8 cellular contexts compared by ENCODE assay signal in the genomic region with DNA sequence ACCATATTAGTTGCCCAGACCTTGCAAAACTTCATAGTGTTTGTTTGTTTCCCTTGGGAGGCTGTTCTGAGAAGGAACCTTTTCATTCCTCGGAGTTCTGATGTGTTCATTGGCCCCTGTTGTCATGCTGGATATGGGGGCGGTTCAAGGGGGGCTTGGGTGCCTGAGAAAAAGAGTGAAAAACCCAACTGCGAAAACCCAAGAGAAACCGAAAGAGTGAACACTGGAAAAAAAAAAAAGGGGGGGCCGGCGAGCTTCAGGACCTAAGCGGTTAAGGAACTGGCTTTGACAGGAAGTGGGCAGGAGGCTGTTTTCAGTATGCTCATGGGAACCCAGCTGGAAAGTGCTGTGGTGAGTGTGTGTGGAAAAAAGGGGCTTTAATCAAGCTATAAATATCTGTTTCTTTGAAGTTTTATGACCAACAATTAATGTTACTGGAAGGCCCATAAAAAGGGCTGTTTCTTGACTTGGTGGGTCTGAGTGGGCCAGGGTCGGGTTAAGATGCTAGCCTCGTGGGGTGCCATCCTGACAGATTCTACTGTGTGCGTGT.
DNase-seq lines count a peak whose midpoint lies in the region; ATAC-seq, FAIRE-seq and TF ChIP-seq lines count a peak whose summit lies in the region.

No MANE protein-coding gene starts in this region.

- H3K4me1 ChIP-seq in GM12878 (ENCODE audit: control insufficient read depth, insufficient read depth, low read length) = peaks cover 20% of the 10 kb centered on the region

- no peak overlapping the region for H3K27ac ChIP-seq in GM12878 (ENCODE audit: control insufficient read depth, insufficient read depth)

- no peak overlapping the region for H3K9ac ChIP-seq in GM12878 (ENCODE audit: control insufficient read depth, insufficient read depth, low read length)

- no peaks in the 10 kb centered on the region for H3K79me2 ChIP-seq in GM12878 (ENCODE audit: control insufficient read depth, insufficient read depth, low read length)

- CTCF ChIA-PET in GM12878 (lab: Yijun Ruan, JAX) = no interaction called here

- FAIRE-seq in GM12878 (lab: Jason Lieb, UNC) = no peak

- in situ Hi-C loops in GM12878 (cut with MboI) = no loop called here

- no peak for TF ChIP-seq POLR2A in GM12878 (IDR thresholded peaks at IDR 0.05; ENCODE audit: low read depth, low read length)

- POLR2A ChIA-PET in GM12878 (lab: Charles Lee) = no interaction called here

- H3K9me3 ChIP-seq in GM12878 (replicated peaks; ENCODE audit: control insufficient read depth, insufficient read depth, low read length) = peaks cover 2% of the 10 kb centered on the region; the same call in 2 of the 3 replicates

- peak overlapping the region; percentile 23; the same call in 1 of the 2 replicates for H3K4me3 ChIP-seq in GM12878

- no peaks in the 10 kb centered on the region for H3K27me3 ChIP-seq in GM12878 (replicated peaks in 1 of 2; ENCODE audit: control insufficient read depth in 2 of 2, insufficient read depth in 2 of 2, low read length in 1 of 2)

- peak; percentile 69 for DNase-seq in RPMI8226
- peak; percentile 9 for DNase-seq in GM12878 (ENCODE audit: low read depth, low spot score)
- peak in 2 of 3 experiments; percentile 14 to 33 for DNase-seq in stimulated activated CD4-positive, alpha-beta T cell treated with anti-CD3 and anti-CD28 coated beads, TNF-alpha, amount 100 ng/mL, for 4 hours (ENCODE audit: low read depth in 3 of 3)
- no peak for DNase-seq in cerebellar nuclear complex (lab: John Stamatoyannopoulos, UW)
- DNase-seq in NCI-H187 (lab: John Stamatoyannopoulos, UW) = no peak
- no peak for DNase-seq in GM10266 (ENCODE audit: extremely low spot score)

- ATAC-seq in GM19372 (IDR thresholded peaks at IDR 0.05; ENCODE audit: low read depth, unreplicated experiment) (peak; percentile 65), GM12878 (peak; percentile 66), HG02885 (IDR thresholded peaks at IDR 0.05; ENCODE audit: poor library complexity, unreplicated experiment) (no peak)

- BruUV-seq in GM12878 (replicated peaks; lab: Mats Ljungman, UMichigan) = no TSS peak

- TF ChIP-seq EP300 in GM12878 (IDR thresholded peaks at IDR 0.05; ENCODE audit: borderline replicate concordance in 1 of 2, control insufficient read depth in 1 of 2, low read depth in 2 of 2, low read length in 2 of 2) = no peak; a peak in 1 of 4 replicates

- H3K4me2 ChIP-seq in GM12878 (ENCODE audit: control insufficient read depth, insufficient read depth) = peak overlapping the region; percentile 50

- SMC1A ChIA-PET in GM12878 (lab: Charles Lee; ENCODE audit: uncharacterized antibody, unreplicated experiment) = interaction anchor here (0.7 to 1.3 kb wide), 2 partner anchors 13 to 1586 kb away, joined by 3 to 5 read pairs; no protein-coding TSS in a partner anchor

- H3K36me3 ChIP-seq in GM12878 (ENCODE audit: control insufficient read depth in 2 of 2, insufficient read depth in 2 of 2, low read length in 1 of 2) = no peaks in the 10 kb centered on the region

- no peak overlapping the region for H2AFZ ChIP-seq in GM12878 (ENCODE audit: control insufficient read depth, low read depth, low read length)

- no peaks in the 10 kb centered on the region for H4K20me1 ChIP-seq in GM12878 (ENCODE audit: control insufficient read depth, insufficient read depth)

- RAD21 ChIA-PET in GM12878 (lab: Charles Lee; ENCODE audit: unreplicated experiment) = no interaction called here

- TF ChIP-seq CTCF in GM12878 (IDR thresholded peaks at IDR 0.05 in 2 of 3, conservative IDR thresholded peaks at IDR 0.05 in 1 of 3; ENCODE audit: control insufficient read depth in 2 of 3, extremely low read depth in 1 of 3, insufficient read depth in 1 of 3, low read depth in 3 of 3, low read length in 3 of 3) (no peak), GM10266 (IDR thresholded peaks at IDR 0.05; ENCODE audit: control insufficient read depth, insufficient read depth, low read depth, missing control alignments) (no peak)

- TF ChIP-seq RAD21 in GM12878 (IDR thresholded peaks at IDR 0.05; ENCODE audit: insufficient read depth, low read depth, low read length) = no peak

- intact Hi-C loops in GM12878 (cut with micrococcal nuclease; ENCODE audit: unreplicated experiment) = no loop called here

- WGBS in GM12878 (ENCODE audit: insufficient coverage, insufficient replicate concordance, low lambda C conversion rate, missing lambda C conversion rate) = 0% methylated on average over 10 of the region's 10 CpGs

TF ChIP-seq in GM12878, 131 proteins besides CTCF, POLR2A, EP300 and RAD21 (continues in another document):
- TF ChIP-seq, protein P1, sequence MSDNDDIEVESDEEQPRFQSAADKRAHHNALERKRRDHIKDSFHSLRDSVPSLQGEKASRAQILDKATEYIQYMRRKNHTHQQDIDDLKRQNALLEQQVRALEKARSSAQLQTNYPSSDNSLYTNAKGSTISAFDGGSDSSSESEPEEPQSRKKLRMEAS (IDR thresholded peaks at IDR 0.05; ENCODE audit: low read depth, low read length) = no peak
- TF ChIP-seq RAD51 (IDR thresholded peaks at IDR 0.05) (no peak), SMAD5 (IDR thresholded peaks at IDR 0.05; ENCODE audit: low read depth) (no peak), EED (IDR thresholded peaks at IDR 0.05; ENCODE audit: low read depth) (0 out of 2 replicates have a peak, but pooled peaks have one; percentile 23), CHD2 (IDR thresholded peaks at IDR 0.05; ENCODE audit: borderline replicate concordance, low read depth, low read length) (no peak), MYB (IDR thresholded peaks at IDR 0.05; ENCODE audit: borderline replicate concordance, low read depth, low read length) (no peak), SPI1 (IDR thresholded peaks at IDR 0.05; ENCODE audit: borderline replicate concordance, insufficient read depth, low read depth, low read length) (peak; percentile 32; the same call in 1 of the 2 replicates), MEF2A (IDR thresholded peaks at IDR 0.05; ENCODE audit: insufficient read depth, low read depth, low read length) (0 out of 2 replicates have a peak, but pooled peaks have one; percentile 13), CREM (IDR thresholded peaks at IDR 0.05; ENCODE audit: low read depth) (no peak), NR2C2 (IDR thresholded peaks at IDR 0.05; ENCODE audit: borderline replicate concordance, control insufficient read depth, insufficient read length, low read depth) (no peak), RB1 (IDR thresholded peaks at IDR 0.05; ENCODE audit: borderline replicate concordance) (no peak), CEBPB (IDR thresholded peaks at IDR 0.05; ENCODE audit: borderline replicate concordance in 1 of 2, low read depth in 2 of 2, low read length in 2 of 2) (no peak), IKZF2 (IDR thresholded peaks at IDR 0.05) (peak; percentile 20 to 26; a peak in 1 of 4 replicates), TCF12 (IDR thresholded peaks at IDR 0.05; ENCODE audit: low read depth, low read length) (no peak), WRNIP1 (IDR thresholded peaks at IDR 0.05; ENCODE audit: borderline replicate concordance, low read depth, low read length) (no peak), TAF1 (IDR thresholded peaks at IDR 0.05; ENCODE audit: borderline replicate concordance, low read depth, low read length) (no peak), ZBED1 (IDR thresholded peaks at IDR 0.05; ENCODE audit: borderline replicate concordance) (no peak), NFYA (IDR thresholded peaks at IDR 0.05; ENCODE audit: borderline replicate concordance, low read depth, low read length) (no peak), IRF4 (IDR thresholded peaks at IDR 0.05; ENCODE audit: low read depth, low read length) (no peak)
- TF ChIP-seq, protein P2, sequence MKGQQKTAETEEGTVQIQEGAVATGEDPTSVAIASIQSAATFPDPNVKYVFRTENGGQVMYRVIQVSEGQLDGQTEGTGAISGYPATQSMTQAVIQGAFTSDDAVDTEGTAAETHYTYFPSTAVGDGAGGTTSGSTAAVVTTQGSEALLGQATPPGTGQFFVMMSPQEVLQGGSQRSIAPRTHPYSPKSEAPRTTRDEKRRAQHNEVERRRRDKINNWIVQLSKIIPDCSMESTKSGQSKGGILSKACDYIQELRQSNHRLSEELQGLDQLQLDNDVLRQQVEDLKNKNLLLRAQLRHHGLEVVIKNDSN (IDR thresholded peaks at IDR 0.05; ENCODE audit: borderline replicate concordance, extremely low read length, insufficient read depth, low read depth, low read length) = no peak
- TF ChIP-seq, protein P3, sequence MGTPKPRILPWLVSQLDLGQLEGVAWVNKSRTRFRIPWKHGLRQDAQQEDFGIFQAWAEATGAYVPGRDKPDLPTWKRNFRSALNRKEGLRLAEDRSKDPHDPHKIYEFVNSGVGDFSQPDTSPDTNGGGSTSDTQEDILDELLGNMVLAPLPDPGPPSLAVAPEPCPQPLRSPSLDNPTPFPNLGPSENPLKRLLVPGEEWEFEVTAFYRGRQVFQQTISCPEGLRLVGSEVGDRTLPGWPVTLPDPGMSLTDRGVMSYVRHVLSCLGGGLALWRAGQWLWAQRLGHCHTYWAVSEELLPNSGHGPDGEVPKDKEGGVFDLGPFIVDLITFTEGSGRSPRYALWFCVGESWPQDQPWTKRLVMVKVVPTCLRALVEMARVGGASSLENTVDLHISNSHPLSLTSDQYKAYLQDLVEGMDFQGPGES (IDR thresholded peaks at IDR 0.05) = no peak
- TF ChIP-seq, protein P4, sequence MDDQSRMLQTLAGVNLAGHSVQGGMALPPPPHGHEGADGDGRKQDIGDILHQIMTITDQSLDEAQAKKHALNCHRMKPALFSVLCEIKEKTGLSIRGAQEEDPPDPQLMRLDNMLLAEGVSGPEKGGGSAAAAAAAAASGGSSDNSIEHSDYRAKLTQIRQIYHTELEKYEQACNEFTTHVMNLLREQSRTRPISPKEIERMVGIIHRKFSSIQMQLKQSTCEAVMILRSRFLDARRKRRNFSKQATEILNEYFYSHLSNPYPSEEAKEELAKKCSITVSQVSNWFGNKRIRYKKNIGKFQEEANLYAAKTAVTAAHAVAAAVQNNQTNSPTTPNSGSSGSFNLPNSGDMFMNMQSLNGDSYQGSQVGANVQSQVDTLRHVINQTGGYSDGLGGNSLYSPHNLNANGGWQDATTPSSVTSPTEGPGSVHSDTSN (IDR thresholded peaks at IDR 0.05; ENCODE audit: insufficient replicate concordance, low read depth, low read length) = no peak

Comparison
In these comparisons a context has a peak if more than half of its experiments do, and no peak if none do; other contexts are left out.
1. DNase-seq: peak in RPMI8226 (single experiment), GM12878 (single experiment) and stimulated activated CD4-positive, alpha-beta T cell treated with anti-CD3 and anti-CD28 coated beads, TNF-alpha, amount 100 ng/mL, for 4 hours (2 of 3); none in cerebellar nuclear complex (0 of 2), NCI-H187 (0 of 2) and GM10266 (single experiment).